Comparison of ENCODE assay signal across 8 cellular contexts in genomic region chr5:177427211-177427822, GRCh38.
DNase-seq lines count a peak whose midpoint lies in the region; ATAC-seq and TF ChIP-seq lines count a peak whose summit lies in the region.

No MANE protein-coding gene starts in this region.

- peak overlapping the region; percentile 75 for H3K9ac ChIP-seq in OCI-LY1 (ENCODE audit: low read length)
- peak overlapping the region; percentile 81 for H3K9ac ChIP-seq in endocrine pancreas (ENCODE audit: control insufficient read depth, insufficient read depth, low read length)

- H4K20me1 ChIP-seq in OCI-LY1 (ENCODE audit: insufficient read depth, low read length) = no peaks in the 10 kb centered on the region

- H3K36me3 ChIP-seq in OCI-LY1 (ENCODE audit: insufficient read depth, low read length) (peaks cover 12% of the 10 kb centered on the region), endocrine pancreas (ENCODE audit: control insufficient read depth, insufficient read depth, low read length) (no peaks in the 10 kb centered on the region), neuron (ENCODE audit: insufficient read depth, low read length) (peaks cover 9% of the 10 kb centered on the region)

- H3K27me3 ChIP-seq in OCI-LY1 (ENCODE audit: insufficient read depth, low read length) (no peaks in the 10 kb centered on the region), endocrine pancreas (ENCODE audit: control insufficient read depth, insufficient read depth, low read length) (no peaks in the 10 kb centered on the region), neuron (ENCODE audit: insufficient read depth, low read length) (no peaks in the 10 kb centered on the region)

- no peak overlapping the region for H2AFZ ChIP-seq in OCI-LY1 (ENCODE audit: low read length)
- no peak overlapping the region for H2AFZ ChIP-seq in neuron (ENCODE audit: low read depth, low read length)

- peak overlapping the region; percentile 78 for H3K4me2 ChIP-seq in OCI-LY1 (ENCODE audit: low read length)

- ATAC-seq in HG03460 (IDR thresholded peaks at IDR 0.05; ENCODE audit: unreplicated experiment) (no peak), HG03108 (IDR thresholded peaks at IDR 0.05; ENCODE audit: unreplicated experiment) (no peak), HG03432 (IDR thresholded peaks at IDR 0.05; ENCODE audit: unreplicated experiment) (no peak)

- H3K27ac ChIP-seq in OCI-LY1 (ENCODE audit: low read depth, low read length, poor library complexity, severe bottlenecking) = peak overlapping the region; percentile 87

- H3K4me1 ChIP-seq in OCI-LY1 (ENCODE audit: insufficient read depth, low read length, severe bottlenecking) (peaks cover 64% of the 10 kb centered on the region), endocrine pancreas (ENCODE audit: control insufficient read depth, insufficient read depth, low read length) (no peaks in the 10 kb centered on the region), neuron (ENCODE audit: insufficient read depth, low read length) (peaks cover 18% of the 10 kb centered on the region)

- DNase-seq in GM12865 (ENCODE audit: low read depth) (no peak), COLO668 (lab: John Stamatoyannopoulos, UW; ENCODE audit: unreplicated experiment) (no peak)

- peak overlapping the region; percentile 87 for H3K4me3 ChIP-seq in GM12865 (ENCODE audit: low read depth, low read length)
- peak overlapping the region; percentile 67 for H3K4me3 ChIP-seq in OCI-LY1 (ENCODE audit: low read depth, low read length, poor library complexity, severe bottlenecking)
- H3K4me3 ChIP-seq in endocrine pancreas (ENCODE audit: control insufficient read depth, insufficient read depth, low read length) = no peak overlapping the region
- H3K4me3 ChIP-seq in neuron (ENCODE audit: low read length) = peak overlapping the region; percentile 79

- no peak for TF ChIP-seq CTCF in GM12865 (IDR thresholded peaks at IDR 0.05; ENCODE audit: insufficient read depth, low read depth, low read length, missing control alignments)
- TF ChIP-seq CTCF in OCI-LY1 (IDR thresholded peaks at IDR 0.05; ENCODE audit: low read length) = no peak

- H3F3A ChIP-seq in OCI-LY1 (ENCODE audit: insufficient read depth, low read length) = no peaks in the 10 kb centered on the region

- no peaks in the 10 kb centered on the region for H3K79me2 ChIP-seq in OCI-LY1 (ENCODE audit: insufficient read depth, low read length)

- H3K9me3 ChIP-seq in OCI-LY1 (ENCODE audit: low read length) (no peaks in the 10 kb centered on the region), endocrine pancreas (ENCODE audit: control insufficient read depth, low read length) (no peaks in the 10 kb centered on the region), neuron (ENCODE audit: low read length) (no peaks in the 10 kb centered on the region)

- H3K9me2 ChIP-seq in OCI-LY1 (ENCODE audit: low read depth, low read length) = no peaks in the 10 kb centered on the region
